23 cellular contexts compared by ENCODE assay signal in the genomic region with DNA sequence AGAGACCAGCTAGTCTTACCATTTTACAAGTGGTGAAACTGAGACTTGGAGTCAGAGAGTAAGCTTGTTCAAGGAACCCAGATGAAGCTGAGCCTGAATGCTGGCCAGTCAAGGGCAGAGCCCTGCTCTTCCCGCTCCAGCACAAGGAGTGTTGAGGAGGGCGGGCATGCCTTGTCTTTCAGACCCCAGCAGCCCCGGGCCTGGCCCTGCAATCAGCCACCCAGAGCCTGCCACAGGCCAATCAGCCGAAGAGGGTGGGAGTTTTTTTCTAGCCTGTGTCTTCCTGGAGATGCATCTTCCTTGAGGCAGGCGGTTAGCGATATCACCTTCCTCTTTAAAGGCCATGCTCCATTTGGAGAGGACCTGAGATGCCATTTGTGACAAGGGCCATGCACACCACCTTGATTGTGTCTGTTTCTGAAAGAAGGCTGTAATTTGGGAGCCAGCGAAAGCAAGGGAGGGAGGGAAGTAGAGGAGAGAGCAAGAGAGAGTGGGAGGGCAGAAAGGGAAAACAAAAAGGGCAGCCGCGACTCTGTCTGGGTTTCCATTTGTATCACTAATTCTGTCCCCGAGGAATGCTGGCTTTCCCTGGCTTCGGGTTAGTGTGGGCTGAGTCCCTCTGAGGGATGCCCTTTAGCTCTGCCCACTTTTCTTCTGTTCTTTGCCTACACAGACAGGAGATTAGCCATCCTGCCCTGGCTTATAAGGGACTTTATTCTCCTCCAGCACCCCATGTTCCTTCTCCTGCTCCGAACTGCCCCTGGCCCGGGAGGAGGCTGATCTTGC. TPM values are rescaled to one million over a fixed set of nuclear protein-coding genes. Genes with fewer than 3 reads are reported as not detected.
"Had no signal": no experiment of that assay in that cellular context is flagged by ENCODE, and none has a peak within 500 bp of the region (broad histone marks: within the 10 kb centered on the region; RNA-seq: fewer than 3 reads in every experiment).

No MANE protein-coding gene starts in this region.

- H3K36me3 ChIP-seq: adrenal gland, ascending aorta, brain microvascular endothelial cell, left ventricle myocardium inferior had no signal

- DNase-seq: activated CD4-positive, alpha-beta T cell treated with anti-CD3 and anti-CD28 coated beads, Interleukin-2, amount 10 ng/mL, durations not matched to agents 7 days and 5 days; activated CD4-positive, CD25-positive, alpha-beta regulatory T cell treated with anti-CD3 and anti-CD28 coated beads, Interleukin-2, amount 50 U/mL, for 72 hours; activated CD8-positive, alpha-beta T cell treated with anti-CD3 and anti-CD28 coated beads for 36 hours; activated naive CD4-positive, alpha-beta T cell; activated T-cell treated with anti-CD3 and anti-CD28 coated beads, Interleukin-2, amount 50 U/mL, for 4 hours; brain microvascular endothelial cell; caudate nucleus; dermis blood vessel endothelial cell; effector memory CD4-positive, alpha-beta T cell; foreskin melanocyte; immature natural killer cell; kidney glomerular epithelial cell; left ventricle myocardium inferior; naive thymus-derived CD4-positive, alpha-beta T cell; retina; stimulated activated CD4-positive, alpha-beta T cell treated with anti-CD3 and anti-CD28 coated beads, Interleukin-4, amount 100 ng/mL, for 1 hour; stimulated activated naive CD4-positive, alpha-beta T cell; testis; trophoblast cell had no signal

- H3K27me3 ChIP-seq: testis had no signal

- H3K4me3 ChIP-seq: adrenal gland, ascending aorta, left ventricle myocardium inferior, testis had no signal

RNA-seq across cellular contexts. Expression of gene CDH23, which starts 8.0 kb away (rescaled TPM):
- total RNA-seq: endothelial cell of umbilical vein, lung microvascular endothelial cell had no signal
